1 cellular context compared by ENCODE assay signal in genomic region chr15:73346735-73347312, GRCh38.
TF ChIP-seq lines count a peak whose summit lies in the region.

No MANE protein-coding gene starts in this region.

TF ChIP-seq in GM23338, 12 proteins besides CTCF, POLR2A, EP300 and RAD21 (continued from another document):
- TF ChIP-seq ZNF462 (CRISPR knock-in tag; IDR thresholded peaks at IDR 0.05) = no peak
